Comparison of ENCODE assay signal across 28 cellular contexts in the genomic region with DNA sequence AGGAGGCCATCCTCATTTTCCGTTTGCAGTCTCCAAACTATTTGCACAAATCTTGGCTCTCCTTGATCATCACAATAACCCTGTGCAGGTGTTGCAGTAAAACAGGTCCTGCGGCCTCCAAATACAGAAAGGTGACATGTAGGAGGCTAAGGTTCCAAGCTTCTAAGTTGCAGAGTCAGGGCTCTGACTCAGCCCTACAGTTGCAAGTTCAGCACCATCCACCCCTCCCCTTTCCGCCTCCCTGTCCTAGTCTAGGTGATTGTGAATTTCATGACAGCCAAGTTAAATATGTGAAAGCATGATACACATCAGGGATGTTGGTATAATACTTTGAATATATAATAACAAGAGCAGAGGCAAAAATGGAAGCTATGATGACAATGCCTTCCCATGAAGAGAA.
"Had no signal": no experiment of that assay in that cellular context is flagged by ENCODE, and none has a peak within 500 bp of the region (broad histone marks: within the 10 kb centered on the region; RNA-seq: fewer than 3 reads in every experiment).

No MANE protein-coding gene starts in this region.

- H3K27ac Mint-ChIP-seq: naive thymus-derived CD8-positive, alpha-beta T cell; nephron; stimulated activated memory B cell treated with anti-CD40 and anti-IgM and Interleukin-4, amounts not matched to agents 10 μg/mL and 1 μg/mL and 100 μg/mL, for 72 hours; stimulated activated naive CD8-positive, alpha-beta T cell treated with anti-CD3 and anti-CD28 coated beads, Interleukin-15, amount 100 ng/mL, for 72 hours had no signal

- H3K79me2 ChIP-seq: parathyroid adenoma had no signal

- H3K9me3 Mint-ChIP-seq: nephron; neural crest cell; stimulated activated memory B cell treated with anti-CD40 and anti-IgM and Interleukin-4, amounts not matched to agents 10 μg/mL and 1 μg/mL and 100 μg/mL, for 72 hours; stimulated activated naive CD8-positive, alpha-beta T cell treated with anti-CD3 and anti-CD28 coated beads, Interleukin-15, amount 100 ng/mL, for 72 hours had no signal

- H3K27me3 ChIP-seq: left lung, neutrophil, right atrium auricular region, right lobe of liver, tibial nerve, upper lobe of left lung, vagina had no signal

- H3K4me3 Mint-ChIP-seq: naive thymus-derived CD8-positive, alpha-beta T cell; nephron; neural crest cell; stimulated activated memory B cell treated with anti-CD40 and anti-IgM and Interleukin-4, amounts not matched to agents 10 μg/mL and 1 μg/mL and 100 μg/mL, for 72 hours; stimulated activated naive CD8-positive, alpha-beta T cell treated with anti-CD3 and anti-CD28 coated beads, Interleukin-15, amount 100 ng/mL, for 72 hours had no signal

- H3K36me3 Mint-ChIP-seq: naive thymus-derived CD8-positive, alpha-beta T cell; stimulated activated memory B cell treated with anti-CD40 and anti-IgM and Interleukin-4, amounts not matched to agents 10 μg/mL and 1 μg/mL and 100 μg/mL, for 72 hours had no signal

- H3K9me3 ChIP-seq: left lung, lower lobe of right lung, neutrophil, psoas muscle, right atrium auricular region, right lobe of liver, tibial nerve, upper lobe of left lung, vagina had no signal

- H3K27me3 Mint-ChIP-seq: stimulated activated memory B cell treated with anti-CD40 and anti-IgM and Interleukin-4, amounts not matched to agents 10 μg/mL and 1 μg/mL and 100 μg/mL, for 72 hours had no signal

- H3K4me2 ChIP-seq: smooth muscle cell had no signal

- FAIRE-seq: keratinocyte had no signal

- H3K4me1 ChIP-seq: left lung, lower lobe of right lung, parathyroid adenoma, psoas muscle, right atrium auricular region, right lobe of liver, tibial nerve, vagina had no signal

- H3K4me3 ChIP-seq: left lung, lower lobe of right lung, psoas muscle, right atrium auricular region, right lobe of liver, smooth muscle cell, tibial nerve, upper lobe of left lung, vagina had no signal

- H3K36me3 ChIP-seq: left lung, lower lobe of right lung, neutrophil, right atrium auricular region, right lobe of liver, tibial nerve, upper lobe of left lung, vagina had no signal

- H2AFZ ChIP-seq: parathyroid adenoma had no signal

- H3K4me1 Mint-ChIP-seq: nephron; stimulated activated memory B cell treated with anti-CD40 and anti-IgM and Interleukin-4, amounts not matched to agents 10 μg/mL and 1 μg/mL and 100 μg/mL, for 72 hours; stimulated activated naive CD8-positive, alpha-beta T cell treated with anti-CD3 and anti-CD28 coated beads, Interleukin-15, amount 100 ng/mL, for 72 hours had no signal

- H3K27ac ChIP-seq: left lung, lower lobe of right lung, neutrophil, parathyroid adenoma, psoas muscle, right atrium auricular region, right lobe of liver, tibial nerve, upper lobe of left lung, vagina had no signal

- DNase-seq: hippocampal formation; left colon; left lung; lower lobe of right lung; mammary epithelial cell; mesenchymal stem cell; naive thymus-derived CD8-positive, alpha-beta T cell; occipital lobe; psoas muscle; right lobe of liver; stimulated activated CD4-positive, alpha-beta T cell treated with anti-CD3 and anti-CD28 coated beads, Interleukin-1b, Interleukin-23, amount 100 ng/mL, for 48 hours; stimulated activated CD4-positive, alpha-beta T cell treated with anti-CD3 and anti-CD28 coated beads, Interleukin-2, amount 100 ng/mL, for 48 hours; stimulated activated CD4-positive, alpha-beta T cell treated with anti-CD3 and anti-CD28 coated beads, Interleukin-4, amount 100 ng/mL, for 4 hours; stimulated activated CD8-positive, alpha-beta memory T cell treated with anti-CD3 and anti-CD28 coated beads, Interleukin-4, amount 100 ng/mL, for 48 hours; stimulated activated naive CD4-positive, alpha-beta T cell treated with Interleukin-2 at 50 U/mL for 16 hours; stimulated activated naive CD8-positive, alpha-beta T cell treated with anti-CD3 and anti-CD28 coated beads, Interleukin-15, amount 100 ng/mL, for 72 hours; substantia nigra; upper lobe of left lung had no signal

- H3K9ac ChIP-seq: parathyroid adenoma had no signal
